13 cellular contexts compared by ENCODE assay signal in the genomic region with DNA sequence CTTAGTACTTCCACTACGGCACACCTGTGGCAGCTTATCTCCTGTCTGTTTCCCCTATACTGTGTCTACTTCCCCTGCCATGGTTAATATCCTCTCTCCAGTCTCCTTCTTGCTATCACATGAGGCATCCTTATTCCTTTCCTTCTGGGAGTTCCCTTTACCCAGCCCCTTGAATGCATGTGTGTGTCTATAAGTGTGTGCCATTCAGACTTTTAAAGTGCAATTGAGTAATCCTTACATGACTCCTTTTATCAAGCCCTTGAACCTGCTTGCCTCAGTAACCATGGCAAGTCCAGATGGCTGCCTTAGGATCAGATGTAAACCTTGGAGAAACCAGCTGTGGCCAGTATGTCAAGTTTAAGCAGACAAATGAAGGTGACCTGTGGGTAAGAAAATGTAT.
"Had no signal": no experiment of that assay in that cellular context is flagged by ENCODE, and none has a peak within 500 bp of the region (broad histone marks: within the 10 kb centered on the region; RNA-seq: fewer than 3 reads in every experiment).

No MANE protein-coding gene starts in this region.

- ATAC-seq: heart right ventricle, natural killer cell had no signal

- H3K4me2 ChIP-seq: smooth muscle cell had no signal

- H3K27me3 ChIP-seq: colonic mucosa, heart right ventricle, right atrium auricular region had no signal

- H3K9me3 ChIP-seq: colonic mucosa, right atrium auricular region had no signal

- H3K4me1 ChIP-seq: colonic mucosa, heart right ventricle, right atrium auricular region had no signal

- H3K36me3 ChIP-seq: colonic mucosa, heart right ventricle, right atrium auricular region had no signal

- DNase-seq: colonic mucosa; dermis blood vessel endothelial cell; effector CD4-positive, alpha-beta T cell; endodermal cell; heart right ventricle; hypothalamus; kidney glomerular epithelial cell; natural killer cell; stimulated activated CD4-positive, alpha-beta T cell treated with anti-CD3 and anti-CD28 coated beads, Interleukin-2, amount 100 ng/mL, for 48 hours; stimulated activated naive CD4-positive, alpha-beta T cell treated with Interleukin-2 at 50 U/mL for 16 hours; trophoblast cell had no signal

- H3K27ac ChIP-seq: colonic mucosa, heart right ventricle, right atrium auricular region had no signal

- H3K4me3 ChIP-seq: colonic mucosa, heart right ventricle, right atrium auricular region, smooth muscle cell had no signal
